8 cellular contexts compared by ENCODE assay signal in the genomic region with DNA sequence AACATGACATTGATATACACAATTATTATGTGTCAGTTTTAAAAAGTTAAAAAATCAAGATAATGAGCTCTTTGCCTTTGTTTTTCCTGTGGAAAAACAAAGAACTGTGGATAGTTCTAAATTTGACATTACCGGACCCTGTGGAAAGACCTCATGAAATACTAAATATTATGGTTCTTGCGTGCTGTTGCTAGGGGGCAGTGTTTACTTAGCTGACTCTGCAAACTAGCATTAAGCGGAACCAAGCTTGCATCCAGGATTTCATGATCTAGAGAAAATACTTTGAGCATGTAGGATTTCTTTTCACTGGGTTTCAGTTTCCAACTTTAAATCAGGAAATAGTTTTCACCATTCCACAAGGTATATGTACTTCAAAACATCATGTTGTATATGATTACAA.
DNase-seq lines count a peak whose midpoint lies in the region; FAIRE-seq and TF ChIP-seq lines count a peak whose summit lies in the region.

No MANE protein-coding gene starts in this region.

- peak; percentile 38 for TF ChIP-seq CTCF in parathyroid adenoma (IDR thresholded peaks at IDR 0.05)

- H3K36me3 ChIP-seq in parathyroid adenoma (ENCODE audit: control insufficient read depth, insufficient read depth, low read length): no peaks in the 10 kb centered on the region

- DNase-seq in AG08396 (ENCODE audit: low spot score) (peak; percentile 36), GM19238 (ENCODE audit: insufficient read length, low spot score) (peak; percentile 26), NCI-H1105 (lab: John Stamatoyannopoulos, UW) (peak; percentile 41), SKM-1 treated with dmso at 0.1 percent for 144 hours (lab: John Stamatoyannopoulos, UW; ENCODE audit: unreplicated experiment) (peak; percentile 7), fibroblast of the conjunctiva (ENCODE audit: low read depth) (peak; percentile 75), urothelium cell line (ENCODE audit: low spot score) (no peak), GM19240 (ENCODE audit: insufficient read length, low spot score) (no peak)

- H3K27me3 ChIP-seq in parathyroid adenoma (ENCODE audit: control insufficient read depth, insufficient read depth, low read length): no peaks in the 10 kb centered on the region

- H3K4me2 ChIP-seq in parathyroid adenoma (ENCODE audit: low read length): no peak overlapping the region

- H3K9me3 ChIP-seq in parathyroid adenoma (ENCODE audit: control insufficient read depth, low read length): no peaks in the 10 kb centered on the region

- peak overlapping the region; percentile 25 for H3K27ac ChIP-seq in parathyroid adenoma

- H2AFZ ChIP-seq in parathyroid adenoma: no peak overlapping the region

- no peak overlapping the region for H3K4me3 ChIP-seq in parathyroid adenoma (ENCODE audit: low read depth, low read length)

- peaks cover 3% of the 10 kb centered on the region for H3K79me2 ChIP-seq in parathyroid adenoma

- no peak for FAIRE-seq in urothelium cell line (lab: Jason Lieb, UNC)

- no peaks in the 10 kb centered on the region for H3K4me1 ChIP-seq in parathyroid adenoma

- no peak overlapping the region for H3K9ac ChIP-seq in parathyroid adenoma

Comparison
In these comparisons a context has a peak if more than half of its experiments do, and no peak if none do; other contexts are left out.
1. DNase-seq: peak in AG08396 (single experiment), GM19238 (single experiment), NCI-H1105 (single experiment), SKM-1 treated with dmso at 0.1 percent for 144 hours (single experiment) and fibroblast of the conjunctiva (single experiment); none in urothelium cell line (single experiment) and GM19240 (single experiment).